Comparison of ENCODE assay signal across 13 cellular contexts in genomic region chr12:115597157-115597712, GRCh38.
DNase-seq lines count a peak whose midpoint lies in the region; ATAC-seq and TF ChIP-seq lines count a peak whose summit lies in the region.
"Had no signal": no experiment of that assay in that cellular context is flagged by ENCODE, and none has a peak within 500 bp of the region (broad histone marks: within the 10 kb centered on the region; RNA-seq: fewer than 3 reads in every experiment).

No MANE protein-coding gene starts in this region.

- DNase-seq in AG08396 (ENCODE audit: low spot score) (peak; percentile 31), GM12865 (ENCODE audit: low read depth) (peak; percentile 25), RKO (ENCODE audit: low spot score) (peak; percentile 46), fibroblast of pulmonary artery (ENCODE audit: low read depth) (peak; percentile 33), mesenteric fat pad (ENCODE audit: low spot score) (no peak), ascending aorta (ENCODE audit: low spot score in 2 of 2) (no peak), SIG-M5 (lab: John Stamatoyannopoulos, UW) (no peak)
- DNase-seq: cerebellar nuclear complex, NCI-H187 had no signal

- TF ChIP-seq CTCF in GM12865 (IDR thresholded peaks at IDR 0.05; ENCODE audit: insufficient read depth, low read depth, low read length, missing control alignments) (no peak), fibroblast of pulmonary artery (IDR thresholded peaks at IDR 0.05; ENCODE audit: low read length, missing control alignments) (no peak), ascending aorta (IDR thresholded peaks at IDR 0.05) (no peak)

- intact Hi-C loops in ascending aorta (cut with DNase I), result no loop called here

- peaks cover 0 to 3% of the 10 kb centered on the region in 2 donors for H3K4me1 ChIP-seq in ascending aorta
- H3K4me1 ChIP-seq: parathyroid adenoma had no signal

- H3K27me3 ChIP-seq in ascending aorta, result no peaks in the 10 kb centered on the region

- no peak overlapping the region for H3K27ac ChIP-seq in ascending aorta
- H3K27ac ChIP-seq: parathyroid adenoma, PC-9 had no signal

- H3K4me3 ChIP-seq in GM12865 (ENCODE audit: low read depth, low read length), result no peak overlapping the region
- no peak overlapping the region for H3K4me3 ChIP-seq in fibroblast of pulmonary artery (replicated peaks; ENCODE audit: low read depth, low read length)
- no peak overlapping the region for H3K4me3 ChIP-seq in ascending aorta
- H3K4me3 ChIP-seq: lung, PC-9 had no signal

- H3K9me3 ChIP-seq in ascending aorta, result no peaks in the 10 kb centered on the region

- no peak for ATAC-seq in HG02623 (IDR thresholded peaks at IDR 0.05; ENCODE audit: unreplicated experiment)

- H3K36me3 ChIP-seq in ascending aorta, result no peaks in the 10 kb centered on the region

Comparison
In these comparisons a context has a peak if more than half of its experiments do, and no peak if none do; other contexts are left out.
1. DNase-seq: peak in AG08396 (single experiment), GM12865 (single experiment), RKO (single experiment) and fibroblast of pulmonary artery (single experiment); none in mesenteric fat pad (single experiment), ascending aorta (0 of 2) and SIG-M5 (single experiment).